ENCODE assay signal across 17 cellular contexts in genomic region chr4:80694178-80694577, GRCh38.
DNase-seq lines count a peak whose midpoint lies in the region; ATAC-seq, FAIRE-seq and TF ChIP-seq lines count a peak whose summit lies in the region.
"Had no signal": no experiment of that assay in that cellular context is flagged by ENCODE, and none has a peak within 500 bp of the region (broad histone marks: within the 10 kb centered on the region; RNA-seq: fewer than 3 reads in every experiment).

No MANE protein-coding gene starts in this region.

- FAIRE-seq in H54 (lab: Jason Lieb, UNC), result no peak
- FAIRE-seq: TTC549 had no signal

- DNase-seq in H54 (ENCODE audit: insufficient read length, low spot score), result peak; percentile 0
- DNase-seq in NCI-H1930 (lab: John Stamatoyannopoulos, UW), result peak; percentile 41 to 60
- peak; percentile 63 for DNase-seq in brain pericyte (ENCODE audit: low read depth, low spot score)
- DNase-seq in renal cortical epithelial cell (ENCODE audit: low read depth), result peak; percentile 37
- no peak for DNase-seq in SHP77 treated with DMSO at 0.1 percent for 48 hours (lab: John Stamatoyannopoulos, UW)
- DNase-seq: activated CD4-positive, alpha-beta T cell treated with anti-CD3 and anti-CD28 coated beads for 1 hour; activated CD8-positive, alpha-beta T cell treated with anti-CD3 and anti-CD28 coated beads for 36 hours; aorta; mucosa of descending colon; NCI-H1048; NCI-H187; retina; stimulated activated CD4-positive, alpha-beta T cell treated with anti-CD3 and anti-CD28 coated beads, Interleukin-4, amount 100 ng/mL, for 1 hour had no signal

- ATAC-seq in GM19455 (IDR thresholded peaks at IDR 0.05; ENCODE audit: unreplicated experiment) (no peak), GM19023 (IDR thresholded peaks at IDR 0.05; ENCODE audit: unreplicated experiment) (no peak)
- ATAC-seq: activated CD8-positive, alpha-beta T cell treated with anti-CD3 and anti-CD28 coated beads for 36 hours; mucosa of descending colon; natural killer cell treated with Interleukin-12 subunit alpha and Interleukin-12 subunit beta and Interleukin-15 and Interleukin-18, amount 100 ng/mL, for 72 hours had no signal

- TF ChIP-seq POLR2A in H54 (IDR thresholded peaks at IDR 0.05; ENCODE audit: low read depth, low read length), result no peak
